ENCODE assay signal across 14 cellular contexts in genomic region chr2:75424936-75425619, GRCh38.
DNase-seq lines count a peak whose midpoint lies in the region; ATAC-seq and TF ChIP-seq lines count a peak whose summit lies in the region.
"Had no signal": no experiment of that assay in that cellular context is flagged by ENCODE, and none has a peak within 500 bp of the region (broad histone marks: within the 10 kb centered on the region; RNA-seq: fewer than 3 reads in every experiment).

No MANE protein-coding gene starts in this region.

- no peak overlapping the region for H3K4ac ChIP-seq in mesendoderm (ENCODE audit: low read depth, low read length)

- no peak overlapping the region for H3K56ac ChIP-seq in mesendoderm (ENCODE audit: low read length)

- no peak overlapping the region for H4K8ac ChIP-seq in mesendoderm (ENCODE audit: low read depth, low read length)

- H3K4me3 ChIP-seq in mesendoderm (ENCODE audit: low read length), result no peak overlapping the region
- H3K4me3 ChIP-seq in prostate gland, result no peak overlapping the region

- TF ChIP-seq POLR2A in prostate gland (IDR thresholded peaks at IDR 0.05), result no peak

- H3K18ac ChIP-seq in mesendoderm (ENCODE audit: low read length), result no peak overlapping the region

- no peak overlapping the region for H3K27ac ChIP-seq in mesendoderm (ENCODE audit: low read depth, low read length)
- H3K27ac ChIP-seq in prostate gland, result no peak overlapping the region
- H3K27ac ChIP-seq: VCaP had no signal

- H3K36me3 ChIP-seq in mesendoderm (ENCODE audit: control insufficient read depth, insufficient read depth, low read length) (no peaks in the 10 kb centered on the region), prostate gland (no peaks in the 10 kb centered on the region)

- H3K27me3 ChIP-seq in mesendoderm (ENCODE audit: insufficient read depth, low read length, poor library complexity) (no peaks in the 10 kb centered on the region), prostate gland (replicated peaks; ENCODE audit: insufficient read depth) (peaks cover 4% of the 10 kb centered on the region)

- H3K4me1 ChIP-seq in mesendoderm (ENCODE audit: control insufficient read depth, low read depth, low read length) (peaks cover 12% of the 10 kb centered on the region), prostate gland (replicated peaks) (no peaks in the 10 kb centered on the region)

- DNase-seq in EH (ENCODE audit: low read depth), result peak; percentile 52
- DNase-seq in HT1080 (ENCODE audit: low read depth), result peak; percentile 58
- peak; percentile 31 for DNase-seq in astrocyte of the hippocampus (ENCODE audit: low read depth, low spot score)
- peak; percentile 52 for DNase-seq in mesendoderm
- no peak for DNase-seq in NCI-H524 (lab: John Stamatoyannopoulos, UW)
- no peak for DNase-seq in iPS-NIHi11 (ENCODE audit: low spot score)
- DNase-seq in prostate gland (ENCODE audit: low spot score), result no peak
- DNase-seq: activated T-cell treated with anti-CD3 and anti-CD28 coated beads, Interleukin-2, amount 50 U/mL, for 4 hours; Calu3; NCI-H2029 had no signal

- no peak overlapping the region for H2AK5ac ChIP-seq in mesendoderm (ENCODE audit: low read length)

- H3K23ac ChIP-seq in mesendoderm (ENCODE audit: low read length), result no peak overlapping the region

- no peaks in the 10 kb centered on the region for H3K79me2 ChIP-seq in mesendoderm (ENCODE audit: control insufficient read depth, insufficient read depth, low read length)

- no peak overlapping the region for H2BK15ac ChIP-seq in mesendoderm (replicated peaks; ENCODE audit: low read depth)

- H2BK120ac ChIP-seq in mesendoderm (ENCODE audit: low read depth, low read length), result no peak overlapping the region

- no peaks in the 10 kb centered on the region for H3K79me1 ChIP-seq in mesendoderm (ENCODE audit: low read length)

- no peak for TF ChIP-seq CTCF in prostate gland (IDR thresholded peaks at IDR 0.05)

- ATAC-seq in HG03139 (IDR thresholded peaks at IDR 0.05; ENCODE audit: unreplicated experiment), result no peak
- ATAC-seq: activated T-cell treated with anti-CD3 and anti-CD28 coated beads, Interleukin-2, amount 50 U/mL, for 4 hours; Panc1; stimulated activated effector memory CD8-positive, alpha-beta T cell treated with anti-CD3 and anti-CD28 coated beads, Interleukin-12 subunit alpha, Interleukin-12 subunit beta, amount 100 ng/mL, for 72 hours had no signal

- H3K9me3 ChIP-seq in prostate gland, result no peaks in the 10 kb centered on the region

- intact Hi-C loops in prostate gland (cut with DNase I), result no loop called here

- H4K5ac ChIP-seq in mesendoderm (ENCODE audit: low read length), result no peak overlapping the region

- no CpG with 5 or more reads among the region's 4 CpGs for WGBS in mesendoderm (ENCODE audit: extremely low coverage, insufficient coverage, low lambda C conversion rate)
- WGBS in prostate gland, result 66% methylated on average over 4 of the region's 4 CpGs

- no peak overlapping the region for H3K4me2 ChIP-seq in mesendoderm (ENCODE audit: low read length)

- no peak overlapping the region for H3K9ac ChIP-seq in mesendoderm (ENCODE audit: low read length)

- H2BK5ac ChIP-seq in mesendoderm (ENCODE audit: low read length), result no peak overlapping the region

Comparison
In these comparisons a context has a peak if more than half of its experiments do, and no peak if none do; other contexts are left out.
1. DNase-seq: peak in EH (single experiment), HT1080 (single experiment), astrocyte of the hippocampus (single experiment) and mesendoderm (single experiment); none in NCI-H524 (0 of 2), iPS-NIHi11 (single experiment) and prostate gland (single experiment).